Comparison of ENCODE assay signal across 34 cellular contexts in genomic region chr4:113820164-113820563, GRCh38.
"Had no signal": no experiment of that assay in that cellular context is flagged by ENCODE, and none has a peak within 500 bp of the region (broad histone marks: within the 10 kb centered on the region; RNA-seq: fewer than 3 reads in every experiment).

No MANE protein-coding gene starts in this region.

- H3K36me3 ChIP-seq: ascending aorta, cardiac muscle cell, Peyer's patch, WERI-Rb-1 had no signal

- H3K9me3 Mint-ChIP-seq: activated CD4-positive, alpha-beta memory T cell treated with anti-CD3 and anti-CD28 coated beads, Interleukin-2, amount 10 ng/mL, durations not matched to agents 7 days and 5 days; activated T-helper 2 cell treated with anti-CD3 and anti-CD28 coated beads, Interferon-gamma antibody, Interleukin-2, Interleukin-4, amounts not matched to agents 10 μg/mL and 5 μg/mL and 100 μg/mL, durations not matched to agents 14 hours and 24 hours and 36 hours; central memory CD8-positive, alpha-beta T cell had no signal

- H3K9me3 ChIP-seq: ascending aorta, Peyer's patch had no signal

- H3K36me3 Mint-ChIP-seq: activated CD8-positive, alpha-beta memory T cell treated with anti-CD3 and anti-CD28 coated beads, Interleukin-2, amount 10 ng/mL, durations not matched to agents 7 days and 5 days; activated naive CD8-positive, alpha-beta T cell had no signal

- H3K27ac Mint-ChIP-seq: activated CD4-positive, alpha-beta memory T cell treated with anti-CD3 and anti-CD28 coated beads, Interleukin-2, amount 10 ng/mL, durations not matched to agents 7 days and 5 days; activated CD8-positive, alpha-beta memory T cell treated with anti-CD3 and anti-CD28 coated beads, Interleukin-2, amount 10 ng/mL, durations not matched to agents 7 days and 5 days; activated naive CD8-positive, alpha-beta T cell; activated T-helper 2 cell treated with anti-CD3 and anti-CD28 coated beads, Interferon-gamma antibody, Interleukin-2, Interleukin-4, amounts not matched to agents 10 μg/mL and 5 μg/mL and 100 μg/mL, durations not matched to agents 14 hours and 24 hours and 36 hours had no signal

- H3K9ac ChIP-seq: KMS-11 had no signal

- H3K4me3 ChIP-seq: ascending aorta, cardiac muscle cell, Peyer's patch had no signal

- H3K27ac ChIP-seq: ascending aorta, cardiac muscle cell, KMS-11, Peyer's patch, RWPE1, WERI-Rb-1 had no signal

- H3K4me1 ChIP-seq: ascending aorta, Peyer's patch had no signal

- H3K27me3 ChIP-seq: ascending aorta, cardiac muscle cell, Peyer's patch had no signal

- H3K4me3 Mint-ChIP-seq: activated CD4-positive, alpha-beta memory T cell treated with anti-CD3 and anti-CD28 coated beads, Interleukin-2, amount 10 ng/mL, durations not matched to agents 7 days and 5 days; activated CD8-positive, alpha-beta memory T cell treated with anti-CD3 and anti-CD28 coated beads, Interleukin-2, amount 10 ng/mL, durations not matched to agents 7 days and 5 days; activated naive CD8-positive, alpha-beta T cell; central memory CD8-positive, alpha-beta T cell had no signal

- H3K4me2 ChIP-seq: KMS-11 had no signal

- ATAC-seq: activated CD8-positive, alpha-beta memory T cell treated with anti-CD3 and anti-CD28 coated beads, Interleukin-2, amount 10 ng/mL, durations not matched to agents 7 days and 5 days; PC-3; Right ventricle myocardium inferior had no signal

- DNase-seq: activated CD4-positive, alpha-beta memory T cell treated with anti-CD3 and anti-CD28 coated beads, Interleukin-2, amount 10 ng/mL, durations not matched to agents 7 days and 5 days; activated CD4-positive, alpha-beta T cell treated with anti-CD3 and anti-CD28 coated beads for 1 hour; activated CD4-positive, alpha-beta T cell treated with anti-CD3 and anti-CD28 coated beads for 48 hours; activated CD4-positive, CD25-positive, alpha-beta regulatory T cell; activated CD8-positive, alpha-beta memory T cell treated with anti-CD3 and anti-CD28 coated beads for 24 hours; activated CD8-positive, alpha-beta memory T cell treated with anti-CD3 and anti-CD28 coated beads, Interleukin-2, amount 10 ng/mL, durations not matched to agents 7 days and 5 days; activated CD8-positive, alpha-beta memory T cell treated with anti-CD3 and anti-CD28 coated beads, Interleukin-2, amount 50 U/mL, for 48 hours; activated gamma-delta T cell; activated naive CD4-positive, alpha-beta T cell treated with Interleukin-2 at 50 U/mL for 16 hours; activated T-cell treated with anti-CD3 and anti-CD28 coated beads, Interleukin-2, amount 50 U/mL, for 48 hours; amygdala; MM.1S; MV-4-11; NCI-H1092; NCI-H1436 treated with DMSO at 0.1 percent for 48 hours; NCI-H1694 treated with DMSO at 0.1 percent for 48 hours; NCI-H2029; NCI-H345; NCI-H524 treated with DMSO at 0.1 percent for 48 hours; PC-3; Peyer's patch; SW 1271; T-helper 1 cell; T-helper 2 cell; T-helper 9 cell; WERI-Rb-1 had no signal

- H3K27me3 Mint-ChIP-seq: activated CD4-positive, alpha-beta memory T cell treated with anti-CD3 and anti-CD28 coated beads, Interleukin-2, amount 10 ng/mL, durations not matched to agents 7 days and 5 days; activated CD8-positive, alpha-beta memory T cell treated with anti-CD3 and anti-CD28 coated beads, Interleukin-2, amount 10 ng/mL, durations not matched to agents 7 days and 5 days; activated naive CD8-positive, alpha-beta T cell; central memory CD8-positive, alpha-beta T cell had no signal
